ENCODE assay signal across 1 cellular context in genomic region chr14:93369393-93370266, GRCh38.
TF ChIP-seq lines count a peak whose summit lies in the region.

No MANE protein-coding gene starts in this region.

TF ChIP-seq in HepG2, 621 proteins besides CTCF, POLR2A, EP300 and RAD21:
- TF ChIP-seq TP53 (CRISPR knock-in tag; conservative IDR thresholded peaks at IDR 0.05) (no peak), HNF1A (IDR thresholded peaks at IDR 0.05; ENCODE audit: low read depth) (no peak), HNF1A (CRISPR knock-in tag; IDR thresholded peaks at IDR 0.05; ENCODE audit: borderline replicate concordance) (no peak), ATRX (CRISPR knock-in tag; IDR thresholded peaks at IDR 0.05; ENCODE audit: borderline replicate concordance) (no peak), ZNF44 (CRISPR knock-in tag; IDR thresholded peaks at IDR 0.05) (no peak), ZNF503 (CRISPR knock-in tag; IDR thresholded peaks at IDR 0.05) (no peak), ATF5 (CRISPR knock-in tag; IDR thresholded peaks at IDR 0.05; ENCODE audit: low read depth) (no peak), ZNF468 (CRISPR knock-in tag; IDR thresholded peaks at IDR 0.05) (no peak), ETV6 (CRISPR knock-in tag; conservative IDR thresholded peaks at IDR 0.05) (no peak), ZNF652 (CRISPR knock-in tag; IDR thresholded peaks at IDR 0.05; ENCODE audit: borderline replicate concordance, low read depth) (no peak), NONO (IDR thresholded peaks at IDR 0.05) (no peak), NONO (CRISPR knock-in tag; conservative IDR thresholded peaks at IDR 0.05) (no peak), TAF1 (CRISPR knock-in tag; IDR thresholded peaks at IDR 0.05) (no peak)
